Comparison of ENCODE assay signal across 20 cellular contexts in genomic region chr19:7250951-7251350, GRCh38. TPM values are rescaled to one million over a fixed set of nuclear protein-coding genes. Genes with fewer than 3 reads are reported as not detected.
DNase-seq lines count a peak whose midpoint lies in the region; ATAC-seq, FAIRE-seq and TF ChIP-seq lines count a peak whose summit lies in the region.
"Had no signal": no experiment of that assay in that cellular context is flagged by ENCODE, and none has a peak within 500 bp of the region (broad histone marks: within the 10 kb centered on the region; RNA-seq: fewer than 3 reads in every experiment).

No MANE protein-coding gene starts in this region.

- no peak for ATAC-seq in thoracic aorta (ENCODE audit: insufficient number of reproducible peaks, low FRiP score, low read depth)
- ATAC-seq: Right ventricle myocardium inferior had no signal

- FAIRE-seq in urothelium cell line (lab: Jason Lieb, UNC): no peak

- TF ChIP-seq CTCF in DOHH2 (IDR thresholded peaks at IDR 0.05; ENCODE audit: low read depth, low read length, poor library complexity, severe bottlenecking): no peak
- no peak for TF ChIP-seq CTCF in OCI-LY7 (conservative IDR thresholded peaks at IDR 0.05; ENCODE audit: low read length)
- TF ChIP-seq CTCF in fibroblast of villous mesenchyme (IDR thresholded peaks at IDR 0.05; ENCODE audit: insufficient read depth, low read depth, low read length): no peak
- TF ChIP-seq CTCF in thoracic aorta (IDR thresholded peaks at IDR 0.05): no peak
- no peak for TF ChIP-seq CTCF in GM13977 (IDR thresholded peaks at IDR 0.05; ENCODE audit: extremely low read depth, insufficient read depth, missing control alignments)

- in situ Hi-C loops in GM13977 (cut with MboI; ENCODE audit: low pct_unique_long_range_greater_than_20kb, low sequenced_read_pairs, unreplicated experiment): no loop called here

- H3K36me3 ChIP-seq in DOHH2 (ENCODE audit: control insufficient read depth, low read length) (no peaks in the 10 kb centered on the region), OCI-LY7 (ENCODE audit: insufficient read depth, low read length) (peaks cover 12% of the 10 kb centered on the region), thoracic aorta (no peaks in the 10 kb centered on the region)
- H3K36me3 ChIP-seq: MG63, Peyer's patch had no signal

- H3K9me2 ChIP-seq in DOHH2 (replicated peaks; ENCODE audit: control insufficient read depth, low read length) (no peaks in the 10 kb centered on the region), OCI-LY7 (ENCODE audit: insufficient read depth, low read length) (no peaks in the 10 kb centered on the region)

- no peaks in the 10 kb centered on the region for H3F3A ChIP-seq in DOHH2 (ENCODE audit: control insufficient read depth, insufficient read depth)

- no peak for DNase-seq in OCI-LY7 (ENCODE audit: low spot score)
- peak; percentile 25 for DNase-seq in fibroblast of villous mesenchyme (ENCODE audit: low read depth)
- no peak for DNase-seq in thoracic aorta (ENCODE audit: low spot score)
- DNase-seq in urothelium cell line (ENCODE audit: low spot score): no peak
- no peak for DNase-seq in GM13977 (ENCODE audit: low spot score)
- DNase-seq in COLO668 (lab: John Stamatoyannopoulos, UW; ENCODE audit: unreplicated experiment): no peak
- DNase-seq: Calu3; CD4-positive, alpha-beta T cell; IMR-90; Karpas-422; MG63; NCI-H1092; NCI-H146; NCI-H2081 treated with DMSO at 0.1 percent for 48 hours; NCI-H510A treated with DMSO at 0.1 percent for 48 hours; NCI-H82; Peyer's patch had no signal

- CTCF ChIA-PET in OCI-LY7 (lab: Charles Lee; ENCODE audit: unreplicated experiment): interaction anchor here (0.9 kb wide), 1 partner anchor 13 kb away, joined by 3 read pairs; no protein-coding TSS in a partner anchor

- no peaks in the 10 kb centered on the region for H4K20me1 ChIP-seq in DOHH2 (ENCODE audit: control insufficient read depth, insufficient read depth, low read depth, low read length)
- H4K20me1 ChIP-seq in OCI-LY7 (ENCODE audit: insufficient read depth, low read length): no peaks in the 10 kb centered on the region

- no peak overlapping the region for H2AFZ ChIP-seq in OCI-LY7 (ENCODE audit: low read length)

- H3K4me3 ChIP-seq in DOHH2 (ENCODE audit: low read length) (no peak overlapping the region), OCI-LY7 (ENCODE audit: low read depth, low read length, poor library complexity, severe bottlenecking) (peak overlapping the region; percentile 1), fibroblast of villous mesenchyme (ENCODE audit: low read depth, low read length) (no peak overlapping the region), thoracic aorta (peak overlapping the region; percentile 9)
- H3K4me3 ChIP-seq: MG63, Peyer's patch, SK-N-MC had no signal

- H3K27ac ChIP-seq in DOHH2 (ENCODE audit: low read depth, low read length) (no peak overlapping the region), OCI-LY7 (ENCODE audit: low read depth, low read length, poor library complexity, severe bottlenecking) (no peak overlapping the region), thoracic aorta (peak overlapping the region; percentile 87 to 93)
- H3K27ac ChIP-seq: Peyer's patch, SK-N-MC had no signal

- peaks cover 19% of the 10 kb centered on the region for H3K4me1 ChIP-seq in DOHH2 (ENCODE audit: control insufficient read depth, low read length)
- peaks cover 28% of the 10 kb centered on the region for H3K4me1 ChIP-seq in OCI-LY7 (ENCODE audit: insufficient read depth, low read length, poor library complexity, severe bottlenecking)
- H3K4me1 ChIP-seq in thoracic aorta (ENCODE audit: control insufficient read depth in 1 of 2, low read depth in 2 of 2): peaks cover 20 to 59% of the 10 kb centered on the region in 2 donors

- POLR2A ChIA-PET in OCI-LY7 (lab: Charles Lee): interaction anchor here (1.4 kb wide), 1 partner anchor 20 kb away, joined by 3 read pairs; no protein-coding TSS in a partner anchor

- peak overlapping the region; percentile 25 for H3K4me2 ChIP-seq in DOHH2 (ENCODE audit: low read length)
- H3K4me2 ChIP-seq in OCI-LY7 (ENCODE audit: low read length): peak overlapping the region; percentile 50

- H3K9me3 ChIP-seq in DOHH2 (ENCODE audit: control insufficient read depth, insufficient read depth, low read length) (peaks cover 7% of the 10 kb centered on the region), OCI-LY7 (ENCODE audit: low read length) (peaks cover 9% of the 10 kb centered on the region; the same call in 1 of the 2 replicates), thoracic aorta (no peaks in the 10 kb centered on the region)
- H3K9me3 ChIP-seq: MG63, Peyer's patch had no signal

- no peaks in the 10 kb centered on the region for H3K27me3 ChIP-seq in DOHH2 (ENCODE audit: control insufficient read depth, low read length)
- H3K27me3 ChIP-seq in thoracic aorta (replicated peaks; ENCODE audit: insufficient read depth): no peaks in the 10 kb centered on the region
- H3K27me3 ChIP-seq: Peyer's patch had no signal

- BruUV-seq in OCI-LY7 (replicated peaks; lab: Mats Ljungman, UMichigan): no TSS peak

- H3K79me2 ChIP-seq in DOHH2 (ENCODE audit: control insufficient read depth, low read length) (no peaks in the 10 kb centered on the region), OCI-LY7 (ENCODE audit: insufficient read depth, low read depth, low read length) (peaks cover 47% of the 10 kb centered on the region)

- intact Hi-C loops in OCI-LY7 (cut with micrococcal nuclease; ENCODE audit: unreplicated experiment): no loop called here

RNA-seq across cellular contexts. Expression of gene INSR, which starts 43.3 kb away (rescaled TPM):
- total RNA-seq in OCI-LY7 (2014; rRNA removed; shearing (Covaris generic)): 57.7 and 90.3 TPM in 2 replicates
- 74.0 and 83.0 TPM in 2 replicates for total RNA-seq in OCI-LY7 (2022)
- total RNA-seq in fibroblast of villous mesenchyme: 3.0 and 10.3 TPM in 2 replicates
- 100 to 1,000 TPM; 102 to 116 TPM for total RNA-seq in thoracic aorta

Comparison
In these comparisons a context has a peak if more than half of its experiments do, and no peak if none do; other contexts are left out.
1. H3K27ac ChIP-seq: peak in thoracic aorta (2 of 2); none in DOHH2 (single experiment) and OCI-LY7 (single experiment).
2. H3K4me3 ChIP-seq: peak in OCI-LY7 (single experiment) and thoracic aorta (single experiment); none in DOHH2 (single experiment) and fibroblast of villous mesenchyme (single experiment).